1 cellular context compared by ENCODE assay signal in the genomic region with DNA sequence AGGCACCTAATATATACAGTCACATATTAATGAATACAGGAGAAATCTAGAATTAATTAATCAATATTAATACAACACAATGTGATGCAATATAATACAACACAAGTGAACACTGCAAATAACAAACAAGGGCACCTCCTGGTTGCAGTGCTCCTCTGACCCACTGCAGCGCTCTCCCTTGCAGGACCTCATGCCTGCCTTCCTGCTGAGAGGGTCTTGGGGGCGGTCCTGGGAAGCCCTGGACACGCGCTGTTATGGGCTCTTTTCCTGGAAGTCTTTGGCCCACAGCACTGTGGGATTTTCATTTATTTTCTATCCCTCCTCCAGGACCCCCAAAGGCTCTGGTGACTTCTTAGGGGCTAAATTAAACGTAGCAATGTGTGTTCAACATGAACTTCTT.
TF ChIP-seq lines count a peak whose summit lies in the region.

No MANE protein-coding gene starts in this region.

TF ChIP-seq in GM23338, 12 proteins besides CTCF, POLR2A, EP300 and RAD21 (continued from another document):
- TF ChIP-seq, protein P1, sequence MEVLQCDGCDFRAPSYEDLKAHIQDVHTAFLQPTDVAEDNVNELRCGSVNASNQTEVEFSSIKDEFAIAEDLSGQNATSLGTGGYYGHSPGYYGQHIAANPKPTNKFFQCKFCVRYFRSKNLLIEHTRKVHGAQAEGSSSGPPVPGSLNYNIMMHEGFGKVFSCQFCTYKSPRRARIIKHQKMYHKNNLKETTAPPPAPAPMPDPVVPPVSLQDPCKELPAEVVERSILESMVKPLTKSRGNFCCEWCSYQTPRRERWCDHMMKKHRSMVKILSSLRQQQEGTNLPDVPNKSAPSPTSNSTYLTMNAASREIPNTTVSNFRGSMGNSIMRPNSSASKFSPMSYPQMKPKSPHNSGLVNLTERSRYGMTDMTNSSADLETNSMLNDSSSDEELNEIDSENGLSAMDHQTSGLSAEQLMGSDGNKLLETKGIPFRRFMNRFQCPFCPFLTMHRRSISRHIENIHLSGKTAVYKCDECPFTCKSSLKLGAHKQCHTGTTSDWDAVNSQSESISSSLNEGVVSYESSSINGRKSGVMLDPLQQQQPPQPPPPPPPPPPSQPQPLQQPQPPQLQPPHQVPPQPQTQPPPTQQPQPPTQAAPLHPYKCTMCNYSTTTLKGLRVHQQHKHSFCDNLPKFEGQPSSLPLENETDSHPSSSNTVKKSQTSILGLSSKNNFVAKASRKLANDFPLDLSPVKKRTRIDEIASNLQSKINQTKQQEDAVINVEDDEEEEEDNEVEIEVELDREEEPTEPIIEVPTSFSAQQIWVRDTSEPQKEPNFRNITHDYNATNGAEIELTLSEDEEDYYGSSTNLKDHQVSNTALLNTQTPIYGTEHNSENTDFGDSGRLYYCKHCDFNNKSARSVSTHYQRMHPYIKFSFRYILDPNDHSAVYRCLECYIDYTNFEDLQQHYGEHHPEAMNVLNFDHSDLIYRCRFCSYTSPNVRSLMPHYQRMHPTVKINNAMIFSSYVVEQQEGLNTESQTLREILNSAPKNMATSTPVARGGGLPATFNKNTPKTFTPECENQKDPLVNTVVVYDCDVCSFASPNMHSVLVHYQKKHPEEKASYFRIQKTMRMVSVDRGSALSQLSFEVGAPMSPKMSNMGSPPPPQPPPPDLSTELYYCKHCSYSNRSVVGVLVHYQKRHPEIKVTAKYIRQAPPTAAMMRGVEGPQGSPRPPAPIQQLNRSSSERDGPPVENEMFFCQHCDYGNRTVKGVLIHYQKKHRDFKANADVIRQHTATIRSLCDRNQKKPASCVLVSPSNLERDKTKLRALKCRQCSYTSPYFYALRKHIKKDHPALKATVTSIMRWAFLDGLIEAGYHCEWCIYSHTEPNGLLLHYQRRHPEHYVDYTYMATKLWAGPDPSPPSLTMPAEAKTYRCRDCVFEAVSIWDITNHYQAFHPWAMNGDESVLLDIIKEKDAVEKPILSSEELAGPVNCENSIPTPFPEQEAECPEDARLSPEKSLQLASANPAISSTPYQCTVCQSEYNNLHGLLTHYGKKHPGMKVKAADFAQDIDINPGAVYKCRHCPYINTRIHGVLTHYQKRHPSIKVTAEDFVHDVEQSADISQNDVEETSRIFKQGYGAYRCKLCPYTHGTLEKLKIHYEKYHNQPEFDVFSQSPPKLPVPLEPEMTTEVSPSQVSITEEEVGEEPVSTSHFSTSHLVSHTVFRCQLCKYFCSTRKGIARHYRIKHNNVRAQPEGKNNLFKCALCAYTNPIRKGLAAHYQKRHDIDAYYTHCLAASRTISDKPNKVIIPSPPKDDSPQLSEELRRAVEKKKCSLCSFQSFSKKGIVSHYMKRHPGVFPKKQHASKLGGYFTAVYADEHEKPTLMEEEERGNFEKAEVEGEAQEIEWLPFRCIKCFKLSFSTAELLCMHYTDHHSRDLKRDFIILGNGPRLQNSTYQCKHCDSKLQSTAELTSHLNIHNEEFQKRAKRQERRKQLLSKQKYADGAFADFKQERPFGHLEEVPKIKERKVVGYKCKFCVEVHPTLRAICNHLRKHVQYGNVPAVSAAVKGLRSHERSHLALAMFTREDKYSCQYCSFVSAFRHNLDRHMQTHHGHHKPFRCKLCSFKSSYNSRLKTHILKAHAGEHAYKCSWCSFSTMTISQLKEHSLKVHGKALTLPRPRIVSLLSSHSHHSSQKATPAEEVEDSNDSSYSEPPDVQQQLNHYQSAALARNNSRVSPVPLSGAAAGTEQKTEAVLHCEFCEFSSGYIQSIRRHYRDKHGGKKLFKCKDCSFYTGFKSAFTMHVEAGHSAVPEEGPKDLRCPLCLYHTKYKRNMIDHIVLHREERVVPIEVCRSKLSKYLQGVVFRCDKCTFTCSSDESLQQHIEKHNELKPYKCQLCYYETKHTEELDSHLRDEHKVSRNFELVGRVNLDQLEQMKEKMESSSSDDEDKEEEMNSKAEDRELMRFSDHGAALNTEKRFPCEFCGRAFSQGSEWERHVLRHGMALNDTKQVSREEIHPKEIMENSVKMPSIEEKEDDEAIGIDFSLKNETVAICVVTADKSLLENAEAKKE (CRISPR knock-in tag; IDR thresholded peaks at IDR 0.05) = no peak
- TF ChIP-seq, protein P2, sequence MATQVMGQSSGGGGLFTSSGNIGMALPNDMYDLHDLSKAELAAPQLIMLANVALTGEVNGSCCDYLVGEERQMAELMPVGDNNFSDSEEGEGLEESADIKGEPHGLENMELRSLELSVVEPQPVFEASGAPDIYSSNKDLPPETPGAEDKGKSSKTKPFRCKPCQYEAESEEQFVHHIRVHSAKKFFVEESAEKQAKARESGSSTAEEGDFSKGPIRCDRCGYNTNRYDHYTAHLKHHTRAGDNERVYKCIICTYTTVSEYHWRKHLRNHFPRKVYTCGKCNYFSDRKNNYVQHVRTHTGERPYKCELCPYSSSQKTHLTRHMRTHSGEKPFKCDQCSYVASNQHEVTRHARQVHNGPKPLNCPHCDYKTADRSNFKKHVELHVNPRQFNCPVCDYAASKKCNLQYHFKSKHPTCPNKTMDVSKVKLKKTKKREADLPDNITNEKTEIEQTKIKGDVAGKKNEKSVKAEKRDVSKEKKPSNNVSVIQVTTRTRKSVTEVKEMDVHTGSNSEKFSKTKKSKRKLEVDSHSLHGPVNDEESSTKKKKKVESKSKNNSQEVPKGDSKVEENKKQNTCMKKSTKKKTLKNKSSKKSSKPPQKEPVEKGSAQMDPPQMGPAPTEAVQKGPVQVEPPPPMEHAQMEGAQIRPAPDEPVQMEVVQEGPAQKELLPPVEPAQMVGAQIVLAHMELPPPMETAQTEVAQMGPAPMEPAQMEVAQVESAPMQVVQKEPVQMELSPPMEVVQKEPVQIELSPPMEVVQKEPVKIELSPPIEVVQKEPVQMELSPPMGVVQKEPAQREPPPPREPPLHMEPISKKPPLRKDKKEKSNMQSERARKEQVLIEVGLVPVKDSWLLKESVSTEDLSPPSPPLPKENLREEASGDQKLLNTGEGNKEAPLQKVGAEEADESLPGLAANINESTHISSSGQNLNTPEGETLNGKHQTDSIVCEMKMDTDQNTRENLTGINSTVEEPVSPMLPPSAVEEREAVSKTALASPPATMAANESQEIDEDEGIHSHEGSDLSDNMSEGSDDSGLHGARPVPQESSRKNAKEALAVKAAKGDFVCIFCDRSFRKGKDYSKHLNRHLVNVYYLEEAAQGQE (IDR thresholded peaks at IDR 0.05; ENCODE audit: unreplicated experiment) = no peak
- TF ChIP-seq EZH2phosphoT487 (IDR thresholded peaks at IDR 0.05; ENCODE audit: unreplicated experiment) (no peak), ZNF331 (CRISPR knock-in tag; IDR thresholded peaks at IDR 0.05; ENCODE audit: low read depth) (no peak), JUNB (IDR thresholded peaks at IDR 0.05; ENCODE audit: unreplicated experiment) (no peak)
- TF ChIP-seq, protein P3, sequence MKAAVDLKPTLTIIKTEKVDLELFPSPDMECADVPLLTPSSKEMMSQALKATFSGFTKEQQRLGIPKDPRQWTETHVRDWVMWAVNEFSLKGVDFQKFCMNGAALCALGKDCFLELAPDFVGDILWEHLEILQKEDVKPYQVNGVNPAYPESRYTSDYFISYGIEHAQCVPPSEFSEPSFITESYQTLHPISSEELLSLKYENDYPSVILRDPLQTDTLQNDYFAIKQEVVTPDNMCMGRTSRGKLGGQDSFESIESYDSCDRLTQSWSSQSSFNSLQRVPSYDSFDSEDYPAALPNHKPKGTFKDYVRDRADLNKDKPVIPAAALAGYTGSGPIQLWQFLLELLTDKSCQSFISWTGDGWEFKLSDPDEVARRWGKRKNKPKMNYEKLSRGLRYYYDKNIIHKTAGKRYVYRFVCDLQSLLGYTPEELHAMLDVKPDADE (IDR thresholded peaks at IDR 0.05) = no peak
